ENCODE assay signal across 8 cellular contexts in the genomic region with DNA sequence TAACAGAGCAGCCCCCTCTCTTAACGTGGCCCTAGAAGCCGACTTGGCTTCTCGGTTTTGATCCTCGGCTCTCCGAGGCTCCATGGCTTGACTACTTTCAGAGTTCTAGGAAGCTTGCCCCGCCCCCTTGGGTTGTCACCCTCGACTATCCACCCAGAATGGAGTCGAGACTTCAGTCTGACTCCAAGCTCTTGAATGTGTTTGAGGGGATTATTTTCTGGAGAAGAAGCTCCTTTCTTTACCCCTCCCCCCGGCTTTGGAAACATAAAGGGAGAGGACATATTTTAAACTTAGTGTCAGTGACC. TPM values are rescaled to one million over a fixed set of nuclear protein-coding genes. Genes with fewer than 3 reads are reported as not detected.
A peak's percentile ranks its signal among the peaks of the same experiment; 100 is the strongest.
DNase-seq lines count a peak whose midpoint lies in the region; ATAC-seq and TF ChIP-seq lines count a peak whose summit lies in the region.

No MANE protein-coding gene starts in this region.

- peaks cover 19% of the 10 kb centered on the region for H3K36me3 Mint-ChIP-seq in endodermal cell (ENCODE audit: low read depth)

- peaks cover 9% of the 10 kb centered on the region for H3K4me1 ChIP-seq in endodermal cell (ENCODE audit: control insufficient read depth, insufficient read depth, low read length)
- H3K4me1 ChIP-seq in thoracic aorta (ENCODE audit: control insufficient read depth in 1 of 2, low read depth in 2 of 2) = peaks cover 20 to 49% of the 10 kb centered on the region in 2 donors

- DNase-seq in GM06990 (ENCODE audit: extremely low read depth, insufficient read length) (no peak), H4 (ENCODE audit: low spot score) (peak; percentile 32), LoVo (ENCODE audit: low spot score) (peak; percentile 53), endodermal cell (no peak), myocyte (ENCODE audit: low read depth) (peak; percentile 73), thoracic aorta (ENCODE audit: low spot score) (peak; percentile 19), medulla oblongata (ENCODE audit: extremely low spot score) (no peak)
- DNase-seq in activated CD4-positive, alpha-beta T cell treated with anti-CD3 and anti-CD28 coated beads, Interleukin-2, amount 50 U/mL, for 1 hour = peak; percentile 57

- peaks cover 9% of the 10 kb centered on the region for H3K36me3 ChIP-seq in GM06990 (ENCODE audit: control insufficient read depth, insufficient read depth, low read length)
- peaks cover 17% of the 10 kb centered on the region for H3K36me3 ChIP-seq in endodermal cell (ENCODE audit: control insufficient read depth, insufficient read depth, low read length)
- peaks cover 12% of the 10 kb centered on the region for H3K36me3 ChIP-seq in thoracic aorta

- no peaks in the 10 kb centered on the region for H3K9me3 Mint-ChIP-seq in endodermal cell

- H3K9me3 ChIP-seq in endodermal cell (ENCODE audit: control insufficient read depth, low read length) (no peaks in the 10 kb centered on the region), thoracic aorta (no peaks in the 10 kb centered on the region)

- H3K9ac ChIP-seq in endodermal cell (ENCODE audit: extremely low read depth, low read length, poor library complexity, severe bottlenecking) = peak overlapping the region; percentile 94

- H3K27me3 Mint-ChIP-seq in endodermal cell (ENCODE audit: insufficient read depth) = no peaks in the 10 kb centered on the region

- 0% methylated on average over 5 to 9 of the region's 9 CpGs for WGBS in endodermal cell (ENCODE audit: insufficient coverage in 1 of 2, insufficient read length in 1 of 2), 2 experiments

- no peak for ATAC-seq in thoracic aorta (ENCODE audit: insufficient number of reproducible peaks, low FRiP score, low read depth)

- H3K4me3 ChIP-seq in GM06990 (replicated peaks; ENCODE audit: low read depth, low read length) (peak overlapping the region; percentile 97), endodermal cell (ENCODE audit: low read length) (peak overlapping the region; percentile 89), thoracic aorta (peak overlapping the region; percentile 80)

- H3K4me1 Mint-ChIP-seq in endodermal cell = peaks cover 33% of the 10 kb centered on the region

- H3K27me3 ChIP-seq in GM06990 (replicated peaks; ENCODE audit: control insufficient read depth, insufficient read depth, low read length) (no peaks in the 10 kb centered on the region), endodermal cell (ENCODE audit: control insufficient read depth, insufficient read depth, low read length, poor library complexity, severe bottlenecking) (no peaks in the 10 kb centered on the region), thoracic aorta (replicated peaks; ENCODE audit: insufficient read depth) (no peaks in the 10 kb centered on the region)

- H3K27ac Mint-ChIP-seq in endodermal cell = peak overlapping the region; percentile 100

- TF ChIP-seq CTCF in GM06990 (IDR thresholded peaks at IDR 0.05; ENCODE audit: insufficient read depth, low read length, poor library complexity, severe bottlenecking) = no peak
- no peak for TF ChIP-seq CTCF in endodermal cell (conservative IDR thresholded peaks at IDR 0.05)
- no peak for TF ChIP-seq CTCF in thoracic aorta (IDR thresholded peaks at IDR 0.05)

- peak overlapping the region; percentile 96 for H3K27ac ChIP-seq in endodermal cell (ENCODE audit: low read depth, low read length)
- peak overlapping the region; percentile 89 to 97 for H3K27ac ChIP-seq in thoracic aorta

- peak overlapping the region; percentile 89 for H3K4me3 Mint-ChIP-seq in endodermal cell

RNA-seq across cellular contexts. Expression of a gene that starts 0.5 kb away (rescaled TPM):
- total RNA-seq in H4 (2014; rRNA removed; shearing (Covaris generic)) = 49.6 and 56.8 TPM in 2 replicates
- total RNA-seq in endodermal cell = 10 to 100 TPM; 63.2 to 71.4 TPM
- polyA plus RNA-seq in endodermal cell (2013, experiment 1 of 2) = 66.6 TPM
- 59.0 TPM for polyA plus RNA-seq in endodermal cell (2013, experiment 2 of 2)
- 87.4 and 88.4 TPM in 2 replicates for total RNA-seq in myocyte
- polyA plus RNA-seq in myocyte (2012) = 77.5 TPM
- total RNA-seq in thoracic aorta = 10 to 100 TPM; 55.7 to 80.1 TPM

RNA-seq across cellular contexts. Expression of a gene that starts 37.2 kb away (rescaled TPM):
- 82.5 and 100 TPM in 2 replicates for total RNA-seq in H4 (2014; rRNA removed; shearing (Covaris generic))
- total RNA-seq in endodermal cell (10 to 100 TPM; 37.6 to 49.3 TPM), myocyte (35.6 and 45.3 TPM in 2 replicates), thoracic aorta (10 to 100 TPM; 20.7 to 22.6 TPM)
- polyA plus RNA-seq in endodermal cell (2013, experiment 1 of 2) = 74.8 TPM
- 73.7 TPM for polyA plus RNA-seq in endodermal cell (2013, experiment 2 of 2)
- polyA plus RNA-seq in myocyte (2012) = 65.3 TPM

RNA-seq across cellular contexts. Expression of a gene that starts 40.8 kb away (rescaled TPM):
- 11.2 and 19.6 TPM in 2 replicates for total RNA-seq in H4 (2014; rRNA removed; shearing (Covaris generic))
- 10 to 100 TPM; 75.9 to 79.8 TPM for total RNA-seq in endodermal cell
- polyA plus RNA-seq in endodermal cell (2013, experiment 1 of 2) = 86.6 TPM
- 82.6 TPM for polyA plus RNA-seq in endodermal cell (2013, experiment 2 of 2)
- 79.9 and 103 TPM in 2 replicates for total RNA-seq in myocyte
- 103 TPM for polyA plus RNA-seq in myocyte (2012)
- 100 to 1,000 TPM; 126 to 144 TPM for total RNA-seq in thoracic aorta

RNA-seq across cellular contexts. Expression of a gene that starts 46.7 kb away (rescaled TPM):
- 1.7 and 24.6 TPM in 2 replicates for total RNA-seq in H4 (2014; rRNA removed; shearing (Covaris generic))
- total RNA-seq in endodermal cell (10 to 100 TPM; 10.1 to 13.8 TPM), myocyte (3.3 and 6.6 TPM in 2 replicates), thoracic aorta (10 to 100 TPM in 1 of 2 donors, 1 to 10 TPM in 1; 4.5 to 10.9 TPM)
- polyA plus RNA-seq in endodermal cell (2013, experiment 1 of 2) = 4.9 TPM
- 6.3 TPM for polyA plus RNA-seq in endodermal cell (2013, experiment 2 of 2)
- 4.0 TPM for polyA plus RNA-seq in myocyte (2012)

Comparison
In these comparisons a context has a peak if more than half of its experiments do, and no peak if none do; other contexts are left out.
1. DNase-seq: peak in H4 (single experiment), LoVo (single experiment), activated CD4-positive, alpha-beta T cell treated with anti-CD3 and anti-CD28 coated beads, Interleukin-2, amount 50 U/mL, for 1 hour (single experiment), myocyte (single experiment) and thoracic aorta (single experiment); none in GM06990 (single experiment), endodermal cell (single experiment) and medulla oblongata (single experiment).
2. Peak in every context shown above with its lines, with median percentiles within 50 percentile points of each other: H3K4me3 ChIP-seq.